ENCODE assay signal across 8 cellular contexts in genomic region chr1:29181413-29182225, GRCh38. TPM values are rescaled to one million over a fixed set of nuclear protein-coding genes. Genes with fewer than 3 reads are reported as not detected.
DNase-seq lines count a peak whose midpoint lies in the region; ATAC-seq and TF ChIP-seq lines count a peak whose summit lies in the region.

Gene SRSF4, minus strand, starts transcription at chr1:29181900. Its CDS starts 148 bp downstream, at chr1:29181752.

- H3K27ac ChIP-seq in heart right ventricle = peak within 1 kb of the TSS; percentile 99 to 100 (median 100)
- H3K27ac ChIP-seq in upper lobe of right lung = peak within 1 kb of the TSS; percentile 100

- no peaks in the 10 kb centered on the region for H3K9me3 Mint-ChIP-seq in T-helper 1 cell treated with Interleukin-12 subunit alpha and Interleukin-12 subunit beta and Interleukin-4 antibody, amounts not matched to agents 30 μg/mL and 1 μg/mL, for 36 hours

- TF ChIP-seq POLR2A in GM15510 (IDR thresholded peaks at IDR 0.05; ENCODE audit: borderline replicate concordance, extremely low read depth, insufficient read length) = peak; percentile 77

- H3K4me1 ChIP-seq in heart right ventricle (peaks cover 2 to 54% (median 43%) of the 10 kb centered on the region in 9 donors), upper lobe of right lung (peaks cover 43% of the 10 kb centered on the region)

- H3K4me1 Mint-ChIP-seq in T-helper 1 cell treated with Interleukin-12 subunit alpha and Interleukin-12 subunit beta and Interleukin-4 antibody, amounts not matched to agents 30 μg/mL and 1 μg/mL, for 36 hours (ENCODE audit: low read depth) = peaks cover 42% of the 10 kb centered on the region

- no peaks in the 10 kb centered on the region for H3K27me3 Mint-ChIP-seq in T-helper 1 cell treated with Interleukin-12 subunit alpha and Interleukin-12 subunit beta and Interleukin-4 antibody, amounts not matched to agents 30 μg/mL and 1 μg/mL, for 36 hours (ENCODE audit: low read depth)

- peaks cover 19% of the 10 kb centered on the region for H3K36me3 Mint-ChIP-seq in T-helper 1 cell treated with Interleukin-12 subunit alpha and Interleukin-12 subunit beta and Interleukin-4 antibody, amounts not matched to agents 30 μg/mL and 1 μg/mL, for 36 hours (ENCODE audit: low read depth)

- H3K27me3 ChIP-seq in heart right ventricle (no peaks in the 10 kb centered on the region), upper lobe of right lung (no peaks in the 10 kb centered on the region)

- H3K9me3 ChIP-seq in heart right ventricle (no peaks in the 10 kb centered on the region), upper lobe of right lung (no peaks in the 10 kb centered on the region)

- peak within 1 kb of the TSS; percentile 97 for H3K4me3 Mint-ChIP-seq in T-helper 1 cell treated with Interleukin-12 subunit alpha and Interleukin-12 subunit beta and Interleukin-4 antibody, amounts not matched to agents 30 μg/mL and 1 μg/mL, for 36 hours

- TF ChIP-seq CTCF in heart right ventricle (IDR thresholded peaks at IDR 0.05) (peak; percentile 35 to 93 (median 84)), upper lobe of right lung (IDR thresholded peaks at IDR 0.05) (peak; percentile 80)

- H3K36me3 ChIP-seq in heart right ventricle (peaks cover 0 to 16% (median 0%) of the 10 kb centered on the region in 9 donors), upper lobe of right lung (no peaks in the 10 kb centered on the region)

- intact Hi-C loops in heart right ventricle (cut with DNase I) (loop anchor here in 5 of 10 donors (2.0 to 5.0 kb wide), 4 partner anchors 21 to 539 kb away; partner anchors contain the start of genes TMEM200B (in 5 of the 5) and TAF12 (in 1 of the 5)), posterior vena cava (cut with DNase I) (no loop called here), upper lobe of right lung (cut with DNase I) (no loop called here)

- DNase-seq in NCI-H1694 (lab: John Stamatoyannopoulos, UW) (peak; percentile 91), amniotic stem cell (lab: John Stamatoyannopoulos, UW) (peak; percentile 92), heart right ventricle (peak; percentile 99 to 100), posterior vena cava (ENCODE audit: low spot score) (peak; percentile 100), upper lobe of right lung (peak; percentile 100)

- peak within 1 kb of the TSS; percentile 83 to 99 (median 91) for H3K4me3 ChIP-seq in heart right ventricle
- peak within 1 kb of the TSS; percentile 90 for H3K4me3 ChIP-seq in upper lobe of right lung

- WGBS in heart right ventricle, 2 donors = 0 to 1% methylated on average over 97 to 100 of the region's 100 CpGs

- H3K27ac Mint-ChIP-seq in T-helper 1 cell treated with Interleukin-12 subunit alpha and Interleukin-12 subunit beta and Interleukin-4 antibody, amounts not matched to agents 30 μg/mL and 1 μg/mL, for 36 hours = peak within 1 kb of the TSS; percentile 97

- ATAC-seq in HG02885 (IDR thresholded peaks at IDR 0.05; ENCODE audit: poor library complexity, unreplicated experiment) (peak; percentile 90), heart right ventricle (peak; percentile 96 to 97 (median 96)), upper lobe of right lung (peak; percentile 98)

RNA-seq across cellular contexts. Expression of gene SRSF4, which starts in this region (rescaled TPM):
- total RNA-seq in heart right ventricle = 10 to 100 TPM; 40.8 to 67.8 (median 49.0) TPM
- 10 to 100 TPM; 42.4 to 64.6 TPM for polyA plus RNA-seq in heart right ventricle
- 10 to 100 TPM; 62.9 to 77.8 TPM for total RNA-seq in posterior vena cava
- total RNA-seq in upper lobe of right lung = 89.0 TPM

Comparison
In these comparisons a context has a peak if more than half of its experiments do, and no peak if none do; other contexts are left out.
1. Peak in every context shown above with its lines: DNase-seq, ATAC-seq, H3K4me3 ChIP-seq and H3K27ac ChIP-seq.